ENCODE assay signal across 1 cellular context in genomic region chr11:131349368-131350086, GRCh38.
TF ChIP-seq lines count a peak whose summit lies in the region.

No MANE protein-coding gene starts in this region.

TF ChIP-seq in K562, 482 proteins besides CTCF, POLR2A, EP300 and RAD21:
- TF ChIP-seq TEAD4 (IDR thresholded peaks at IDR 0.05; ENCODE audit: low read length), result no peak
- no peak for TF ChIP-seq TEAD4 (CRISPR knock-in tag; IDR thresholded peaks at IDR 0.05; ENCODE audit: borderline replicate concordance)
- TF ChIP-seq POLR2H (tag; IDR thresholded peaks at IDR 0.05; ENCODE audit: low read depth), result no peak
- no peak for TF ChIP-seq ZNF212 (CRISPR knock-in tag; IDR thresholded peaks at IDR 0.05)
- no peak for TF ChIP-seq NCOA1 (IDR thresholded peaks at IDR 0.05; ENCODE audit: low read depth)
- TF ChIP-seq FOXJ3 (CRISPR knock-in tag; IDR thresholded peaks at IDR 0.05), result no peak
- TF ChIP-seq C11orf30 (IDR thresholded peaks at IDR 0.05; ENCODE audit: low read depth), result peak; percentile 46
- peak; percentile 30; the same call in 1 of the 2 replicates for TF ChIP-seq MAFF (IDR thresholded peaks at IDR 0.05; ENCODE audit: low read length)
- TF ChIP-seq POLR3A (IDR thresholded peaks at IDR 0.05; ENCODE audit: borderline replicate concordance, extremely low read depth, insufficient read depth, insufficient read length), result no peak
- peak; percentile 11; the same call in 1 of the 2 replicates for TF ChIP-seq MAFK (IDR thresholded peaks at IDR 0.05; ENCODE audit: low read length)
- TF ChIP-seq ZNF316 (IDR thresholded peaks at IDR 0.05), result peak; percentile 64
